In the genomic region with DNA sequence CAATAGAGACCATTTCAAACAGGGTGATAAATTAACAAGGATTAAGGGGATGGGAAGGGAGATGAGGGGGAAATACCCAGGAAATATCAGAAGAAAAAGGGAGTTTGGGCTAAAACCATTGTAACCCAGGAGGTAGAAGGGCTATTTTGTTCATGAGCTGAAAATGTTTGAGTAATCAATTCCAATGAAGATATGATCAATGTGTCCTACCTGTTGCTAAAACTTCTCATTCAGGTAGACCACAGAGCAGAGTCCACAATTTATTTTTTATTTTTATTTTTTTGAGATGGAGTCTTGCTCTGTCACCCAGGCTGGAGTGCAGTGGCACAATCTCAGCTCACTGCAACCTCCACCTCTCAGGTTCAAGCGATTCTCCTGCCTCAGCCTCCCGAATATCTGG, we compare ENCODE assay signal across 12 cellular contexts. TPM values are rescaled to one million over a fixed set of nuclear protein-coding genes. Genes with fewer than 3 reads are reported as not detected.
A peak's percentile ranks its signal among the peaks of the same experiment; 100 is the strongest.
DNase-seq lines count a peak whose midpoint lies in the region; ATAC-seq, FAIRE-seq and TF ChIP-seq lines count a peak whose summit lies in the region.
"Not testable (repeated sequence)": the region's sequence is repeated elsewhere in the genome, so short reads cannot be mapped to it uniquely, and the experiment has no call there.
"Had no signal": no experiment of that assay in that cellular context is flagged by ENCODE, and none has a peak within 500 bp of the region (broad histone marks: within the 10 kb centered on the region; RNA-seq: fewer than 3 reads in every experiment).

No MANE protein-coding gene starts in this region.

- not testable (repeated sequence) for H3K36me3 Mint-ChIP-seq in CD4-positive, alpha-beta T cell (ENCODE audit: low read depth)

- not testable (repeated sequence) for H2AFZ ChIP-seq in K562 (ENCODE audit: low read depth, low read length)

- H3K9me3 Mint-ChIP-seq in CD4-positive, alpha-beta T cell: not testable (repeated sequence)

- CTCF ChIA-PET in CD4-positive, alpha-beta T cell (lab: Charles Lee): interaction anchor here (1.1 kb wide), 1 partner anchor 52 kb away, joined by 3 read pairs; no protein-coding TSS in a partner anchor
- CTCF ChIA-PET in HEK293 (lab: Yijun Ruan, JAX): interaction anchor here (0.6 to 0.8 kb wide), 2 partner anchors 262 to 763 kb away, joined by 3 to 4 read pairs; no protein-coding TSS in a partner anchor
- CTCF ChIA-PET in K562 (lab: Yijun Ruan, JAX; ENCODE audit: low intra/inter-chr PET ratio): not testable (repeated sequence)

- not testable (repeated sequence) for H4K20me1 ChIP-seq in K562 (replicated peaks; ENCODE audit: control insufficient read depth, insufficient read depth, low read length)

- ATAC-seq in CD4-positive, alpha-beta T cell (ENCODE audit: poor library complexity); K562: not testable (repeated sequence)

- 17% methylated on average over 2 of the region's 2 CpGs for WGBS in K562 (ENCODE audit: insufficient coverage, low coverage, missing lambda C conversion rate)

- not testable (repeated sequence) for H3K4me2 ChIP-seq in K562 (ENCODE audit: insufficient read depth, low read length)

- not testable (repeated sequence) for H3K9me3 ChIP-seq in CD4-positive, alpha-beta T cell (ENCODE audit: control insufficient read depth, low read length); HEK293 (ENCODE audit: control insufficient read depth, insufficient read depth, low read depth, low read length); K562 (replicated peaks; ENCODE audit: control insufficient read depth, insufficient read depth, low read depth, low read length)

- POLR2A ChIA-PET in CD4-positive, alpha-beta T cell (lab: Charles Lee): interaction anchor here (0.6 kb wide), 1 partner anchor 13 kb away, joined by 4 read pairs; no protein-coding TSS in a partner anchor
- POLR2A ChIA-PET in HEK293 (lab: Yijun Ruan, JAX): not testable (repeated sequence)
- POLR2A ChIA-PET in K562 (lab: Yijun Ruan, JAX): interaction anchor here (0.7 kb wide), 1 partner anchor 136 kb away, joined by 3 read pairs; no protein-coding TSS in a partner anchor

- H3K79me2 ChIP-seq in K562 (ENCODE audit: control insufficient read depth, insufficient read depth, low read length): peaks cover 16% of the 10 kb centered on the region

- H3K4me1 ChIP-seq in HEK293 (ENCODE audit: control insufficient read depth, insufficient read depth, low read length): not testable (repeated sequence)
- peaks cover 7 to 15% of the 10 kb centered on the region in 2 experiments; a peak in 4 of 5 replicates for H3K4me1 ChIP-seq in K562 (replicated peaks in 1 of 2; ENCODE audit: control insufficient read depth in 2 of 2, insufficient read depth in 2 of 2, low read length in 2 of 2)

- not testable (repeated sequence) for H3K27me3 Mint-ChIP-seq in CD4-positive, alpha-beta T cell

- not testable (repeated sequence) for H3K4me3 ChIP-seq in HEK293 (ENCODE audit: low read depth, low read length); K562

- BruUV-seq in K562 (replicated peaks; lab: Mats Ljungman, UMichigan): not testable (repeated sequence)

- not testable (repeated sequence) for TF ChIP-seq CTCF in CD4-positive, alpha-beta T cell (IDR thresholded peaks at IDR 0.05); HEK293 (tag by site-specific recombination; IDR thresholded peaks at IDR 0.05); K562 (IDR thresholded peaks at IDR 0.05 in 2 of 3, conservative IDR thresholded peaks at IDR 0.05 in 1 of 3; ENCODE audit: insufficient read depth in 2 of 3, low read depth in 1 of 3, low read length in 3 of 3)

- peaks cover 18% of the 10 kb centered on the region for H3K4me1 Mint-ChIP-seq in CD4-positive, alpha-beta T cell (ENCODE audit: low read depth)

- H3K9me1 ChIP-seq in K562 (ENCODE audit: control insufficient read depth, insufficient read depth, low read length): not testable (repeated sequence)

- in situ Hi-C loops in K562 (cut with MboI): not testable (repeated sequence)

- not testable (repeated sequence) for FAIRE-seq in K562 (lab: Jason Lieb, UNC)

- not testable (repeated sequence) for H3K27me3 ChIP-seq in CD4-positive, alpha-beta T cell (ENCODE audit: control insufficient read depth, insufficient read depth, low read length); K562 (ENCODE audit: control insufficient read depth in 2 of 2, insufficient read depth in 2 of 2, low read length in 2 of 2)

- not testable (repeated sequence) for H3K27ac Mint-ChIP-seq in CD4-positive, alpha-beta T cell

- not testable (repeated sequence) for TF ChIP-seq RAD21 in K562 (CRISPR knock-in tag; conservative IDR thresholded peaks at IDR 0.05 in 1 of 2, IDR thresholded peaks at IDR 0.05 in 1 of 2)

- TF ChIP-seq EP300 in K562 (IDR thresholded peaks at IDR 0.05; ENCODE audit: low read length): not testable (repeated sequence)

- peak overlapping the region; percentile 34 for H3K4me3 Mint-ChIP-seq in CD4-positive, alpha-beta T cell

- H3K9ac ChIP-seq in K562 (ENCODE audit: insufficient read depth in 1 of 2, low read depth in 2 of 2, low read length in 2 of 2): not testable (repeated sequence)

- intact Hi-C loops in CD4-positive, alpha-beta T cell (cut with DNase I, micrococcal nuclease); K562 (cut with micrococcal nuclease): not testable (repeated sequence)

- H3K36me3 ChIP-seq in HEK293 (ENCODE audit: control insufficient read depth in 2 of 2, insufficient read depth in 1 of 2, low read length in 2 of 2); K562 (ENCODE audit: control insufficient read depth, insufficient read depth, low read length): not testable (repeated sequence)

- not testable (repeated sequence) for H3K27ac ChIP-seq in CD4-positive, alpha-beta T cell (ENCODE audit: low read depth, low read length); HEK293 (ENCODE audit: extremely low read depth, low read depth, low read length); K562 (ENCODE audit: extremely low read depth, low read depth, low read length)

- not testable (repeated sequence) for DNase-seq in CD4-positive, alpha-beta T cell; K562 (ENCODE audit: extremely low read depth in 1 of 4, low spot score in 3 of 4)

- TF ChIP-seq POLR2A in K562 (conservative IDR thresholded peaks at IDR 0.05): not testable (repeated sequence)

RNA-seq across cellular contexts. Expression of gene KLHL10, which starts 1.8 kb away (rescaled TPM):
- not detected for total RNA-seq in CD4-positive, alpha-beta T cell
- total RNA-seq in K562 (2011; cell fraction: chromatin; rRNA removed; ENCODE audit: low replicate concordance): 0.67 and 1.6 TPM in 2 replicates
- total RNA-seq in K562 (2011; cell fraction: nucleolus; rRNA removed): 0.33 and 0.39 TPM in 2 replicates
- 0.76 and 1.2 TPM in 2 replicates for total RNA-seq in K562 (2011; cell fraction: nucleoplasm; rRNA removed)
- not detected in 2 replicates for total RNA-seq in K562 (2014; rRNA removed)
- total RNA-seq in K562 (2014; rRNA removed; fragmentation: Illumina TruSeq; extraction: Trizol): not detected in 2 replicates
- total RNA-seq in K562 (2015; rRNA removed; fragmentation: Illumina TruSeq; extraction: Trizol): not detected in 2 replicates
- not detected in 2 replicates for total RNA-seq in K562 (2021)
- 0.30 and 0.56 TPM in 2 replicates for polyA plus RNA-seq in K562 (2011; rRNA removed)
- polyA plus RNA-seq in K562 (2011; cell fraction: cytosol; rRNA removed): 0.13 and 0.21 TPM in 2 replicates
- 0.72 and 1.1 TPM in 2 replicates for polyA plus RNA-seq in K562 (2011; cell fraction: nucleus; rRNA removed)
- polyA plus RNA-seq in K562 (2012): 0.09 and 0.11 TPM in 2 replicates
- polyA plus RNA-seq in K562 (2014; fragmentation: Illumina TruSeq; extraction: Trizol): 0.07 TPM in 1 of 2 replicates, not detected in the other
- polyA plus RNA-seq in K562 (2014; fragmentation: Nextera tagmentation; extraction: Ambion mirVana): under 1 TPM; 0.06 to 0.17 TPM
- polyA plus RNA-seq in K562 (2014; rRNA removed): not detected in 2 replicates
- 0.14 and 0.24 TPM in 2 replicates for polyA minus RNA-seq in K562 (2011; rRNA and poly(A)+ RNA removed)
- not detected in 2 replicates for polyA minus RNA-seq in K562 (2011; cell fraction: cytosol; rRNA and poly(A)+ RNA removed)
- not detected in 2 replicates for polyA minus RNA-seq in K562 (2011; cell fraction: nucleus; rRNA and poly(A)+ RNA removed)
- total RNA-seq: A172; A673; Caco-2; Calu3; CD4-positive, alpha-beta memory T cell; CD4-positive, CD25-positive, alpha-beta regulatory T cell; CD8-positive, alpha-beta memory T cell; CD8-positive, alpha-beta T cell had no signal
- polyA plus RNA-seq: CD14-positive monocyte; CD4-positive, alpha-beta memory T cell had no signal

RNA-seq across cellular contexts. Expression of gene NT5C3B, which starts 3.4 kb away (rescaled TPM):
- 10 to 100 TPM; 25.7 to 29.7 TPM for total RNA-seq in CD4-positive, alpha-beta T cell
- total RNA-seq in K562 (2011; cell fraction: chromatin; rRNA removed; ENCODE audit: low replicate concordance): 92.4 and 177 TPM in 2 replicates
- total RNA-seq in K562 (2011; cell fraction: nucleolus; rRNA removed): 104 and 115 TPM in 2 replicates
- 81.6 and 114 TPM in 2 replicates for total RNA-seq in K562 (2011; cell fraction: nucleoplasm; rRNA removed)
- total RNA-seq in K562 (2014; rRNA removed) (91.7 and 116 TPM in 2 replicates), K562 (2014; rRNA removed; fragmentation: Illumina TruSeq; extraction: Trizol) (85.0 and 90.4 TPM in 2 replicates), K562 (2015; rRNA removed; fragmentation: Illumina TruSeq; extraction: Trizol) (72.2 and 74.5 TPM in 2 replicates), K562 (2021) (80.6 and 82.6 TPM in 2 replicates)
- polyA plus RNA-seq in K562 (2011; rRNA removed) (89.5 and 166 TPM in 2 replicates), K562 (2014; fragmentation: Illumina TruSeq; extraction: Trizol) (119 and 127 TPM in 2 replicates), K562 (2014; fragmentation: Nextera tagmentation; extraction: Ambion mirVana) (10 to 100 TPM in 1 of 2 experiments, 1 to 10 TPM in 1; 2.0 to 10.8 TPM), K562 (2014; rRNA removed) (96.7 and 98.3 TPM in 2 replicates)
- 96.2 and 122 TPM in 2 replicates for polyA plus RNA-seq in K562 (2011; cell fraction: cytosol; rRNA removed)
- 125 and 160 TPM in 2 replicates for polyA plus RNA-seq in K562 (2011; cell fraction: nucleus; rRNA removed)
- polyA plus RNA-seq in K562 (2012): 75.6 and 85.4 TPM in 2 replicates
- 76.2 and 124 TPM in 2 replicates for polyA minus RNA-seq in K562 (2011; rRNA and poly(A)+ RNA removed)
- polyA minus RNA-seq in K562 (2011; cell fraction: cytosol; rRNA and poly(A)+ RNA removed): 30.3 and 44.0 TPM in 2 replicates
- 28.5 and 42.4 TPM in 2 replicates for polyA minus RNA-seq in K562 (2011; cell fraction: nucleus; rRNA and poly(A)+ RNA removed)

RNA-seq across cellular contexts. Expression of gene KLHL11, which starts 25.8 kb away (rescaled TPM):
- 10 to 100 TPM; 32.9 to 34.0 TPM for total RNA-seq in CD4-positive, alpha-beta T cell
- total RNA-seq in K562 (2011; cell fraction: chromatin; rRNA removed; ENCODE audit: low replicate concordance): 17.7 and 34.3 TPM in 2 replicates
- 11.2 and 16.2 TPM in 2 replicates for total RNA-seq in K562 (2011; cell fraction: nucleolus; rRNA removed)
- 12.0 and 16.3 TPM in 2 replicates for total RNA-seq in K562 (2011; cell fraction: nucleoplasm; rRNA removed)
- 15.8 and 16.0 TPM in 2 replicates for total RNA-seq in K562 (2014; rRNA removed)
- total RNA-seq in K562 (2014; rRNA removed; fragmentation: Illumina TruSeq; extraction: Trizol): 14.8 and 17.4 TPM in 2 replicates
- total RNA-seq in K562 (2015; rRNA removed; fragmentation: Illumina TruSeq; extraction: Trizol): 16.8 and 17.0 TPM in 2 replicates
- 12.4 and 13.8 TPM in 2 replicates for total RNA-seq in K562 (2021)
- 6.1 and 10.3 TPM in 2 replicates for polyA plus RNA-seq in K562 (2011; rRNA removed)
- 4.1 and 5.8 TPM in 2 replicates for polyA plus RNA-seq in K562 (2011; cell fraction: cytosol; rRNA removed)
- 2.9 and 3.2 TPM in 2 replicates for polyA plus RNA-seq in K562 (2011; cell fraction: nucleus; rRNA removed)
- polyA plus RNA-seq in K562 (2012): 1.4 TPM in 2 replicates
- polyA plus RNA-seq in K562 (2014; fragmentation: Illumina TruSeq; extraction: Trizol): 3.0 and 3.5 TPM in 2 replicates
- under 1 TPM; 0.20 to 0.28 TPM for polyA plus RNA-seq in K562 (2014; fragmentation: Nextera tagmentation; extraction: Ambion mirVana)
- polyA plus RNA-seq in K562 (2014; rRNA removed): 5.0 and 5.2 TPM in 2 replicates
- polyA minus RNA-seq in K562 (2011; rRNA and poly(A)+ RNA removed): 35.7 and 66.8 TPM in 2 replicates
- polyA minus RNA-seq in K562 (2011; cell fraction: cytosol; rRNA and poly(A)+ RNA removed): 9.8 and 21.5 TPM in 2 replicates
- 4.6 and 6.0 TPM in 2 replicates for polyA minus RNA-seq in K562 (2011; cell fraction: nucleus; rRNA and poly(A)+ RNA removed)

RNA-seq across cellular contexts. Expression of gene FKBP10, which starts 26.6 kb away (rescaled TPM):
- not detected for total RNA-seq in CD4-positive, alpha-beta T cell
- total RNA-seq in K562 (2011; cell fraction: chromatin; rRNA removed; ENCODE audit: low replicate concordance): 17.5 and 38.2 TPM in 2 replicates
- 21.8 and 23.9 TPM in 2 replicates for total RNA-seq in K562 (2011; cell fraction: nucleolus; rRNA removed)
- total RNA-seq in K562 (2011; cell fraction: nucleoplasm; rRNA removed): 14.6 and 17.6 TPM in 2 replicates
- total RNA-seq in K562 (2014; rRNA removed): 1.3 and 1.6 TPM in 2 replicates
- 0.57 and 0.76 TPM in 2 replicates for total RNA-seq in K562 (2014; rRNA removed; fragmentation: Illumina TruSeq; extraction: Trizol)
- total RNA-seq in K562 (2015; rRNA removed; fragmentation: Illumina TruSeq; extraction: Trizol): 0.72 and 0.94 TPM in 2 replicates
- total RNA-seq in K562 (2021): 2.6 and 3.0 TPM in 2 replicates
- polyA plus RNA-seq in K562 (2011; rRNA removed): 1.5 and 7.1 TPM in 2 replicates
- polyA plus RNA-seq in K562 (2011; cell fraction: cytosol; rRNA removed): 4.0 and 4.6 TPM in 2 replicates
- polyA plus RNA-seq in K562 (2011; cell fraction: nucleus; rRNA removed): 28.3 and 44.3 TPM in 2 replicates
- 2.7 and 3.1 TPM in 2 replicates for polyA plus RNA-seq in K562 (2012)
- polyA plus RNA-seq in K562 (2014; fragmentation: Illumina TruSeq; extraction: Trizol): 2.0 and 2.7 TPM in 2 replicates
- under 1 TPM in 1 of 2 experiments, not detected in 1; 0.03 TPM for polyA plus RNA-seq in K562 (2014; fragmentation: Nextera tagmentation; extraction: Ambion mirVana)
- 2.5 and 6.5 TPM in 2 replicates for polyA plus RNA-seq in K562 (2014; rRNA removed)
- 0.63 and 1.1 TPM in 2 replicates for polyA minus RNA-seq in K562 (2011; rRNA and poly(A)+ RNA removed)
- 1.6 and 4.7 TPM in 2 replicates for polyA minus RNA-seq in K562 (2011; cell fraction: cytosol; rRNA and poly(A)+ RNA removed)
- polyA minus RNA-seq in K562 (2011; cell fraction: nucleus; rRNA and poly(A)+ RNA removed): 2.6 and 5.1 TPM in 2 replicates
- total RNA-seq: CD4-positive, alpha-beta memory T cell; CD4-positive, CD25-positive, alpha-beta regulatory T cell had no signal
- polyA plus RNA-seq: CD14-positive monocyte; CD4-positive, alpha-beta memory T cell; CD8-positive, alpha-beta memory T cell had no signal

RNA-seq across cellular contexts. Expression of gene P3H4, which starts 27.7 kb away (rescaled TPM):
- total RNA-seq in CD4-positive, alpha-beta T cell: 1 to 10 TPM; 1.3 to 2.3 TPM
- 2.3 and 6.4 TPM in 2 replicates for total RNA-seq in K562 (2011; cell fraction: chromatin; rRNA removed; ENCODE audit: low replicate concordance)
- 5.1 and 7.0 TPM in 2 replicates for total RNA-seq in K562 (2011; cell fraction: nucleolus; rRNA removed)
- total RNA-seq in K562 (2011; cell fraction: nucleoplasm; rRNA removed): 4.8 and 6.9 TPM in 2 replicates
- 2.4 and 3.0 TPM in 2 replicates for total RNA-seq in K562 (2014; rRNA removed)
- 0.26 and 0.69 TPM in 2 replicates for total RNA-seq in K562 (2014; rRNA removed; fragmentation: Illumina TruSeq; extraction: Trizol)
- total RNA-seq in K562 (2015; rRNA removed; fragmentation: Illumina TruSeq; extraction: Trizol): 1.5 and 1.9 TPM in 2 replicates
- total RNA-seq in K562 (2021): 1.9 and 2.4 TPM in 2 replicates
- polyA plus RNA-seq in K562 (2011; rRNA removed): 1.0 and 1.2 TPM in 2 replicates
- 1.4 and 2.5 TPM in 2 replicates for polyA plus RNA-seq in K562 (2011; cell fraction: cytosol; rRNA removed)
- 0.88 and 1.4 TPM in 2 replicates for polyA plus RNA-seq in K562 (2011; cell fraction: nucleus; rRNA removed)
- polyA plus RNA-seq in K562 (2012): 2.6 and 3.4 TPM in 2 replicates
- 0.95 and 1.00 TPM in 2 replicates for polyA plus RNA-seq in K562 (2014; fragmentation: Illumina TruSeq; extraction: Trizol)
- polyA plus RNA-seq in K562 (2014; fragmentation: Nextera tagmentation; extraction: Ambion mirVana): under 1 TPM; 0.10 to 0.39 TPM
- polyA plus RNA-seq in K562 (2014; rRNA removed): 3.3 and 3.7 TPM in 2 replicates
- polyA minus RNA-seq in K562 (2011; rRNA and poly(A)+ RNA removed): 0.57 and 1.1 TPM in 2 replicates
- 1.8 and 2.3 TPM in 2 replicates for polyA minus RNA-seq in K562 (2011; cell fraction: cytosol; rRNA and poly(A)+ RNA removed)
- 1.6 and 2.0 TPM in 2 replicates for polyA minus RNA-seq in K562 (2011; cell fraction: nucleus; rRNA and poly(A)+ RNA removed)
